ENCODE assay signal across 1 cellular context in genomic region chr13:97466782-97467181, GRCh38.
TF ChIP-seq lines count a peak whose summit lies in the region.

No MANE protein-coding gene starts in this region.

TF ChIP-seq in IMR-90, 13 proteins besides CTCF, POLR2A, EP300 and RAD21 (continued from another document):
- TF ChIP-seq USF2 (IDR thresholded peaks at IDR 0.05; ENCODE audit: low read depth, low read length): no peak
- no peak for TF ChIP-seq CHD1 (IDR thresholded peaks at IDR 0.05; ENCODE audit: low read depth, low read length)
- TF ChIP-seq MAZ (IDR thresholded peaks at IDR 0.05; ENCODE audit: borderline replicate concordance, low read depth, low read length): no peak
- no peak for TF ChIP-seq BHLHE40 (IDR thresholded peaks at IDR 0.05; ENCODE audit: low read depth, low read length)
- no peak for TF ChIP-seq CEBPB (IDR thresholded peaks at IDR 0.05; ENCODE audit: low read depth, low read length)
- TF ChIP-seq MAFK (IDR thresholded peaks at IDR 0.05; ENCODE audit: low read depth, low read length): no peak
- no peak for TF ChIP-seq NFE2L2 (IDR thresholded peaks at IDR 0.05; ENCODE audit: low read depth, low read length)
- no peak for TF ChIP-seq FOS (IDR thresholded peaks at IDR 0.05; ENCODE audit: low read depth, low read length)
- no peak for TF ChIP-seq RFX5 (IDR thresholded peaks at IDR 0.05; ENCODE audit: low read depth, low read length)
